8 cellular contexts compared by ENCODE assay signal in the genomic region with DNA sequence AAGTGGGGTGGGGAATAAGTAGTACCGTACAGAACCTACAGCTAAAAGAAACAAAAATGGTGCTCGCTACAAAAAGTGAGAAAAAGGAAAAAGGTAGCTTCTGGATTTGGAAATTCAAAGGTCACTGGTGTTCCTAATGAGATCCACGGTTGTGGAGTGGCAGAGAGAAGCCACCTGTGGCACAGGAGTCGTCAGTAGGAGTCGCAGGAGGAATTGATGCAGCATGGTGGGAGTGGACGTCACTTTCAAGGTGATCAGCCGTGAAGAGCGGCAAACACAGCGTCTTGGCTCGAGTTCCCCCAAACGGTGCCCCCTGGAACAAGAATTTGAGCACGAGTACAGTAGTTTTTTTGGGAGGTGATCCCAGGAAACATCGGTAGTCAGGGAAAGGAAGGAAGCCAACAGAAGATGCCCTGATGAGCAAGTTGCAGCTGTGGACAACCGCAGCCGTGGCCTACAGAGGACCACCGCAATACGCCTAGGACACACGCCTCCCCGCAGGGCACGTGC. TPM values are rescaled to one million over a fixed set of nuclear protein-coding genes. Genes with fewer than 3 reads are reported as not detected.
DNase-seq lines count a peak whose midpoint lies in the region; ATAC-seq and TF ChIP-seq lines count a peak whose summit lies in the region.

No MANE protein-coding gene starts in this region.

- H3K9me3 ChIP-seq in ascending aorta (no peaks in the 10 kb centered on the region), tibial nerve (no peaks in the 10 kb centered on the region)

- H3K27me3 ChIP-seq in GM06990 (replicated peaks; ENCODE audit: control insufficient read depth, insufficient read depth, low read length) = no peaks in the 10 kb centered on the region
- H3K27me3 ChIP-seq in ascending aorta = no peaks in the 10 kb centered on the region
- H3K27me3 ChIP-seq in tibial nerve = no peaks in the 10 kb centered on the region

- no peak for TF ChIP-seq EP300 in tibial nerve (IDR thresholded peaks at IDR 0.05)

- H3K4me3 ChIP-seq in GM06990 (replicated peaks; ENCODE audit: low read depth, low read length) = peak overlapping the region; percentile 80
- peak overlapping the region; percentile 81 to 84 for H3K4me3 ChIP-seq in ascending aorta
- peak overlapping the region; percentile 76 to 98 (median 92) for H3K4me3 ChIP-seq in tibial nerve

- no peaks in the 10 kb centered on the region for H3K36me3 Mint-ChIP-seq in memory B cell

- intact Hi-C loops in ascending aorta (cut with DNase I) = loop anchor here (1.0 to 5.0 kb wide), 4 partner anchors 62 to 223 kb away; partner anchors contain the start of genes POLR1B, SLC20A1 and ZC3H8

- H3K4me3 Mint-ChIP-seq in memory B cell = peak overlapping the region; percentile 94

- TF ChIP-seq CTCF in GM06990 (IDR thresholded peaks at IDR 0.05; ENCODE audit: insufficient read depth, low read length, poor library complexity, severe bottlenecking) (peak; percentile 37), ascending aorta (IDR thresholded peaks at IDR 0.05) (no peak), tibial nerve (IDR thresholded peaks at IDR 0.05) (no peak)

- DNase-seq in GM06990 (ENCODE audit: extremely low read depth, insufficient read length) (no peak), NCI-H1930 (lab: John Stamatoyannopoulos, UW) (peak; percentile 31 to 50), ascending aorta (ENCODE audit: low spot score in 2 of 2) (no peak), memory B cell (ENCODE audit: low spot score in 2 of 2) (peak in 1 of 2 donors; percentile 18), tibial nerve (ENCODE audit: low spot score in 2 of 2) (no peak), ACHN (no peak)
- DNase-seq in effector CD8-positive, alpha-beta T cell (lab: John Stamatoyannopoulos, UW) = no peak

- no peaks in the 10 kb centered on the region for H3K9me3 Mint-ChIP-seq in memory B cell

- peaks cover 18% of the 10 kb centered on the region for H3K4me1 Mint-ChIP-seq in memory B cell

- peak overlapping the region; percentile 74 to 83 for H3K27ac ChIP-seq in ascending aorta
- peak overlapping the region in 3 of 4 donors; percentile 85 to 94 (median 91) for H3K27ac ChIP-seq in tibial nerve

- ATAC-seq in memory B cell (ENCODE audit: low read depth) = peak; percentile 29
- ATAC-seq in HG02884 (IDR thresholded peaks at IDR 0.05; ENCODE audit: unreplicated experiment) = no peak

- in situ Hi-C loops in ACHN (cut with HindIII; ENCODE audit: low pct_ligation_motif_present, low pct_unique_long_range_greater_than_20kb, low sequenced_read_pairs) = no loop called here

- H3K27me3 Mint-ChIP-seq in memory B cell = no peaks in the 10 kb centered on the region

- WGBS in tibial nerve, 2 donors = 17 to 26% methylated on average over 16 to 20 of the region's 20 CpGs

- peak overlapping the region; percentile 87 for H3K27ac Mint-ChIP-seq in memory B cell

- H3K4me1 ChIP-seq in ascending aorta = peaks cover 0 to 19% of the 10 kb centered on the region in 2 donors
- H3K4me1 ChIP-seq in tibial nerve = peaks cover 0 to 31% (median 18%) of the 10 kb centered on the region in 4 donors

- no peak for TF ChIP-seq POLR2A in tibial nerve (IDR thresholded peaks at IDR 0.05)

- H3K36me3 ChIP-seq in GM06990 (ENCODE audit: control insufficient read depth, insufficient read depth, low read length) (no peaks in the 10 kb centered on the region), ascending aorta (no peaks in the 10 kb centered on the region), tibial nerve (no peaks in the 10 kb centered on the region)

RNA-seq across cellular contexts. Expression of gene TTL, which starts 1.4 kb away (rescaled TPM):
- total RNA-seq in ascending aorta = 3.2 TPM
- total RNA-seq in tibial nerve = 10 to 100 TPM; 11.8 to 27.8 (median 23.3) TPM

RNA-seq across cellular contexts. Expression of gene RGPD8, which starts 47.1 kb away (rescaled TPM):
- total RNA-seq in ascending aorta (8.2 TPM), tibial nerve (10 to 100 TPM; 10.2 to 24.3 (median 19.0) TPM)

Comparison
In these comparisons a context has a peak if more than half of its experiments do, and no peak if none do; other contexts are left out.
1. DNase-seq: peak in NCI-H1930 (2 of 2); none in GM06990 (single experiment), ascending aorta (0 of 2), tibial nerve (0 of 2), ACHN (single experiment) and effector CD8-positive, alpha-beta T cell (single experiment).
2. Peak in every context shown above with its lines, with median percentiles within 50 percentile points of each other: H3K4me3 ChIP-seq.